ENCODE assay signal across 3 cellular contexts in the genomic region with DNA sequence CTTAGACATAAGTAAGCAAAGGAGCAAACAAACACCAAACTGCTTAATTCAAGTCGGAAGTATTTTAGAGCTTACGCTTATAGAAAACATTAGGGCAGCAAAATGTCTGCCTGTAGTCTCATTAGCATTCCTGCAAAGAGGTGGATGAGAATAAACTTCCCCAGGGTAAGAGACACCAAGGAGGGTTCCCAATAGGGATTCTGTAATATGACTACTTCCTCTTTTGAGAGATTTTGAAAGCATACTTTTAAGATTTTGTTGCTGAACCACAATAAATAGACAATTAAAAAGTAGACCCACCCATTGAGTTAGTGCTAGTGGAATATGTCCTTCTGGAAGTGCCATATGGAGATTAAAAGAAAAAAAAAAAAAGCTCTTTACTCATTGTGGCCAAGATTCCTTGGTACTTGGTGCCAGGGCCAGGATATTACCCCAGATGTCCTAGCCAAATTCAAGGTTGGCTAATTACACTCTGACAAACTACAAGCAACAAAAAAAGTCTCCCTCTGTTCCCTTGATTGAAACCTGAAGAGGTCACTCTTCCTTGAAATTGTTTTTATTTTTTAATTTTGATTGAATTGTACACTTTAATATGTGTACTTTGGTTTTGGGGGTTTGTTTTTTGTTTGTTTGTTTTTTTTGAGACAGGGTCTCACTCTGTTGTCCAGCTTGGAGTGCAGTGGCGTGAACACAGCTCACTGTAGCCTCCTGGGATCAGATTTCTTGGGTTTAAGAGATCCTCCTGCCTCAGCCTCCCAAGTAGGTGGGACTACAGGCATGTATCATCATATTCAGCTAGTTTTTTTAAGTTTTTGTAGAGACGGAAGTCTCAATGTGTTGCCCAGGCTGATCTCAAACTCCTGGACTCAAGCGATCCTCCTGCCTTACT.
TF ChIP-seq lines count a peak whose summit lies in the region.

No MANE protein-coding gene starts in this region.

TF ChIP-seq in A549, 52 proteins besides CTCF, POLR2A, EP300 and RAD21 (continued from another document):
- TF ChIP-seq, protein P1, sequence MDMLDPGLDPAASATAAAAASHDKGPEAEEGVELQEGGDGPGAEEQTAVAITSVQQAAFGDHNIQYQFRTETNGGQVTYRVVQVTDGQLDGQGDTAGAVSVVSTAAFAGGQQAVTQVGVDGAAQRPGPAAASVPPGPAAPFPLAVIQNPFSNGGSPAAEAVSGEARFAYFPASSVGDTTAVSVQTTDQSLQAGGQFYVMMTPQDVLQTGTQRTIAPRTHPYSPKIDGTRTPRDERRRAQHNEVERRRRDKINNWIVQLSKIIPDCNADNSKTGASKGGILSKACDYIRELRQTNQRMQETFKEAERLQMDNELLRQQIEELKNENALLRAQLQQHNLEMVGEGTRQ (IDR thresholded peaks at IDR 0.05): no peak
- TF ChIP-seq KDM5A (IDR thresholded peaks at IDR 0.05): no peak
- no peak for TF ChIP-seq FOXS1 (CRISPR knock-in tag; IDR thresholded peaks at IDR 0.05)
- TF ChIP-seq TFCP2L1 (CRISPR knock-in tag; IDR thresholded peaks at IDR 0.05): no peak

TF ChIP-seq in liver, 16 proteins besides CTCF, POLR2A, EP300 and RAD21 (continued from another document):
- TF ChIP-seq, protein P2, sequence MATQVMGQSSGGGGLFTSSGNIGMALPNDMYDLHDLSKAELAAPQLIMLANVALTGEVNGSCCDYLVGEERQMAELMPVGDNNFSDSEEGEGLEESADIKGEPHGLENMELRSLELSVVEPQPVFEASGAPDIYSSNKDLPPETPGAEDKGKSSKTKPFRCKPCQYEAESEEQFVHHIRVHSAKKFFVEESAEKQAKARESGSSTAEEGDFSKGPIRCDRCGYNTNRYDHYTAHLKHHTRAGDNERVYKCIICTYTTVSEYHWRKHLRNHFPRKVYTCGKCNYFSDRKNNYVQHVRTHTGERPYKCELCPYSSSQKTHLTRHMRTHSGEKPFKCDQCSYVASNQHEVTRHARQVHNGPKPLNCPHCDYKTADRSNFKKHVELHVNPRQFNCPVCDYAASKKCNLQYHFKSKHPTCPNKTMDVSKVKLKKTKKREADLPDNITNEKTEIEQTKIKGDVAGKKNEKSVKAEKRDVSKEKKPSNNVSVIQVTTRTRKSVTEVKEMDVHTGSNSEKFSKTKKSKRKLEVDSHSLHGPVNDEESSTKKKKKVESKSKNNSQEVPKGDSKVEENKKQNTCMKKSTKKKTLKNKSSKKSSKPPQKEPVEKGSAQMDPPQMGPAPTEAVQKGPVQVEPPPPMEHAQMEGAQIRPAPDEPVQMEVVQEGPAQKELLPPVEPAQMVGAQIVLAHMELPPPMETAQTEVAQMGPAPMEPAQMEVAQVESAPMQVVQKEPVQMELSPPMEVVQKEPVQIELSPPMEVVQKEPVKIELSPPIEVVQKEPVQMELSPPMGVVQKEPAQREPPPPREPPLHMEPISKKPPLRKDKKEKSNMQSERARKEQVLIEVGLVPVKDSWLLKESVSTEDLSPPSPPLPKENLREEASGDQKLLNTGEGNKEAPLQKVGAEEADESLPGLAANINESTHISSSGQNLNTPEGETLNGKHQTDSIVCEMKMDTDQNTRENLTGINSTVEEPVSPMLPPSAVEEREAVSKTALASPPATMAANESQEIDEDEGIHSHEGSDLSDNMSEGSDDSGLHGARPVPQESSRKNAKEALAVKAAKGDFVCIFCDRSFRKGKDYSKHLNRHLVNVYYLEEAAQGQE (IDR thresholded peaks at IDR 0.05): no peak
- TF ChIP-seq, protein P3, sequence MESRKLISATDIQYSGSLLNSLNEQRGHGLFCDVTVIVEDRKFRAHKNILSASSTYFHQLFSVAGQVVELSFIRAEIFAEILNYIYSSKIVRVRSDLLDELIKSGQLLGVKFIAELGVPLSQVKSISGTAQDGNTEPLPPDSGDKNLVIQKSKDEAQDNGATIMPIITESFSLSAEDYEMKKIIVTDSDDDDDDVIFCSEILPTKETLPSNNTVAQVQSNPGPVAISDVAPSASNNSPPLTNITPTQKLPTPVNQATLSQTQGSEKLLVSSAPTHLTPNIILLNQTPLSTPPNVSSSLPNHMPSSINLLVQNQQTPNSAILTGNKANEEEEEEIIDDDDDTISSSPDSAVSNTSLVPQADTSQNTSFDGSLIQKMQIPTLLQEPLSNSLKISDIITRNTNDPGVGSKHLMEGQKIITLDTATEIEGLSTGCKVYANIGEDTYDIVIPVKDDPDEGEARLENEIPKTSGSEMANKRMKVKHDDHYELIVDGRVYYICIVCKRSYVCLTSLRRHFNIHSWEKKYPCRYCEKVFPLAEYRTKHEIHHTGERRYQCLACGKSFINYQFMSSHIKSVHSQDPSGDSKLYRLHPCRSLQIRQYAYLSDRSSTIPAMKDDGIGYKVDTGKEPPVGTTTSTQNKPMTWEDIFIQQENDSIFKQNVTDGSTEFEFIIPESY (IDR thresholded peaks at IDR 0.05): no peak
- no peak for TF ChIP-seq YY1 (IDR thresholded peaks at IDR 0.05)
- TF ChIP-seq NR2F2 (IDR thresholded peaks at IDR 0.05): no peak
- TF ChIP-seq TAF1 (conservative IDR thresholded peaks at IDR 0.05): no peak
- TF ChIP-seq, protein P4, sequence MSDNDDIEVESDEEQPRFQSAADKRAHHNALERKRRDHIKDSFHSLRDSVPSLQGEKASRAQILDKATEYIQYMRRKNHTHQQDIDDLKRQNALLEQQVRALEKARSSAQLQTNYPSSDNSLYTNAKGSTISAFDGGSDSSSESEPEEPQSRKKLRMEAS (IDR thresholded peaks at IDR 0.05): no peak
- TF ChIP-seq RXRA (IDR thresholded peaks at IDR 0.05): no peak
- TF ChIP-seq FOXA2 (IDR thresholded peaks at IDR 0.05): no peak
- TF ChIP-seq FOXA1 (IDR thresholded peaks at IDR 0.05): no peak
- TF ChIP-seq SP1 (IDR thresholded peaks at IDR 0.05): no peak
TF ChIP-seq in liver: peak in this region for 0.

TF ChIP-seq in SK-N-SH, 30 proteins besides CTCF, POLR2A, EP300 and RAD21 (continued from another document):
- TF ChIP-seq, protein P5, sequence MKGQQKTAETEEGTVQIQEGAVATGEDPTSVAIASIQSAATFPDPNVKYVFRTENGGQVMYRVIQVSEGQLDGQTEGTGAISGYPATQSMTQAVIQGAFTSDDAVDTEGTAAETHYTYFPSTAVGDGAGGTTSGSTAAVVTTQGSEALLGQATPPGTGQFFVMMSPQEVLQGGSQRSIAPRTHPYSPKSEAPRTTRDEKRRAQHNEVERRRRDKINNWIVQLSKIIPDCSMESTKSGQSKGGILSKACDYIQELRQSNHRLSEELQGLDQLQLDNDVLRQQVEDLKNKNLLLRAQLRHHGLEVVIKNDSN (IDR thresholded peaks at IDR 0.05; ENCODE audit: borderline replicate concordance, low read depth): no peak
- no peak for TF ChIP-seq MXI1 (IDR thresholded peaks at IDR 0.05; ENCODE audit: low read depth, low read length)
- TF ChIP-seq, protein P2 (IDR thresholded peaks at IDR 0.05; ENCODE audit: low read depth, low read length): no peak
- no peak for TF ChIP-seq NRF1 (IDR thresholded peaks at IDR 0.05; ENCODE audit: low read depth, low read length)
- TF ChIP-seq JUND (IDR thresholded peaks at IDR 0.05): no peak
- TF ChIP-seq RFX5 (IDR thresholded peaks at IDR 0.05; ENCODE audit: low read length): no peak
- TF ChIP-seq RCOR1 (IDR thresholded peaks at IDR 0.05; ENCODE audit: low read length): no peak
- TF ChIP-seq TEAD4 (IDR thresholded peaks at IDR 0.05; ENCODE audit: borderline replicate concordance, insufficient read depth): no peak
- TF ChIP-seq RXRA (IDR thresholded peaks at IDR 0.05; ENCODE audit: borderline replicate concordance, low read depth): no peak
